28 cellular contexts compared by ENCODE assay signal in genomic region chr7:45147858-45148652, GRCh38. TPM values are rescaled to one million over a fixed set of nuclear protein-coding genes. Genes with fewer than 3 reads are reported as not detected.
DNase-seq lines count a peak whose midpoint lies in the region; TF ChIP-seq lines count a peak whose summit lies in the region.
"Had no signal": no experiment of that assay in that cellular context is flagged by ENCODE, and none has a peak within 500 bp of the region (broad histone marks: within the 10 kb centered on the region; RNA-seq: fewer than 3 reads in every experiment).

No MANE protein-coding gene starts in this region.

- TF ChIP-seq EP300 in sigmoid colon (IDR thresholded peaks at IDR 0.05), result no peak

- no peak overlapping the region for H3K9ac ChIP-seq in endodermal cell (ENCODE audit: extremely low read depth, low read length, poor library complexity, severe bottlenecking)

- H3K27ac Mint-ChIP-seq in endodermal cell, result no peak overlapping the region
- H3K27ac Mint-ChIP-seq: activated naive CD8-positive, alpha-beta T cell treated with anti-CD3 and anti-CD28 coated beads, Interleukin-2, amount 10 ng/mL, durations not matched to agents 7 days and 5 days; activated T-helper 17 cell treated with anti-CD3 and anti-CD28 coated beads, Interleukin-2, amount 50 U/mL, for 72 hours; memory B cell; stimulated activated naive B cell treated with anti-CD40 and anti-IgM and Interleukin-4, amounts not matched to agents 10 μg/mL and 1 μg/mL and 100 μg/mL, for 72 hours; T-helper 2 cell treated with Interferon-gamma antibody and Interleukin-4, amounts not matched to agents 5 μg/mL and 100 μg/mL, for 36 hours had no signal

- peaks cover 2% of the 10 kb centered on the region for H3K27me3 Mint-ChIP-seq in endodermal cell (ENCODE audit: insufficient read depth)

- H3K4me3 ChIP-seq in endodermal cell (ENCODE audit: low read length), result no peak overlapping the region
- H3K4me3 ChIP-seq in sigmoid colon, result no peak overlapping the region
- H3K4me3 ChIP-seq: GM12878, heart right ventricle, vagina had no signal

- no peak for TF ChIP-seq POLR2A in sigmoid colon (IDR thresholded peaks at IDR 0.05)

- H3K27ac ChIP-seq in endodermal cell (ENCODE audit: low read depth, low read length), result no peak overlapping the region
- no peak overlapping the region for H3K27ac ChIP-seq in sigmoid colon
- H3K27ac ChIP-seq: heart right ventricle, vagina, VCaP had no signal

- H3K4me1 ChIP-seq in endodermal cell (ENCODE audit: control insufficient read depth, insufficient read depth, low read length) (no peaks in the 10 kb centered on the region), sigmoid colon (no peaks in the 10 kb centered on the region)
- H3K4me1 ChIP-seq: heart right ventricle, vagina had no signal

- no peaks in the 10 kb centered on the region for H3K9me3 ChIP-seq in endodermal cell (ENCODE audit: control insufficient read depth, low read length)
- H3K9me3 ChIP-seq in sigmoid colon, result no peaks in the 10 kb centered on the region
- H3K9me3 ChIP-seq: heart right ventricle, vagina had no signal

- no peak overlapping the region for H3K4me3 Mint-ChIP-seq in endodermal cell
- H3K4me3 Mint-ChIP-seq: activated naive CD8-positive, alpha-beta T cell treated with anti-CD3 and anti-CD28 coated beads, Interleukin-2, amount 10 ng/mL, durations not matched to agents 7 days and 5 days; activated T-helper 17 cell treated with anti-CD3 and anti-CD28 coated beads, Interleukin-2, amount 50 U/mL, for 72 hours; CD8-positive, alpha-beta memory T cell; memory B cell; stimulated activated naive B cell treated with anti-CD40 and anti-IgM and Interleukin-4, amounts not matched to agents 10 μg/mL and 1 μg/mL and 100 μg/mL, for 72 hours; T-helper 2 cell treated with Interferon-gamma antibody and Interleukin-4, amounts not matched to agents 5 μg/mL and 100 μg/mL, for 36 hours had no signal

- H3K27me3 ChIP-seq in endodermal cell (ENCODE audit: control insufficient read depth, insufficient read depth, low read length, poor library complexity, severe bottlenecking), result no peaks in the 10 kb centered on the region
- H3K27me3 ChIP-seq in sigmoid colon, result peaks cover 0 to 27% (median 13%) of the 10 kb centered on the region in 3 donors
- H3K27me3 ChIP-seq: vagina had no signal

- no peaks in the 10 kb centered on the region for H3K4me1 Mint-ChIP-seq in endodermal cell
- H3K4me1 Mint-ChIP-seq: activated naive CD8-positive, alpha-beta T cell treated with anti-CD3 and anti-CD28 coated beads, Interleukin-2, amount 10 ng/mL, durations not matched to agents 7 days and 5 days; activated T-helper 17 cell treated with anti-CD3 and anti-CD28 coated beads, Interleukin-2, amount 50 U/mL, for 72 hours; CD8-positive, alpha-beta memory T cell; memory B cell; stimulated activated naive B cell treated with anti-CD40 and anti-IgM and Interleukin-4, amounts not matched to agents 10 μg/mL and 1 μg/mL and 100 μg/mL, for 72 hours had no signal

- TF ChIP-seq CTCF in endodermal cell (conservative IDR thresholded peaks at IDR 0.05) (no peak), sigmoid colon (IDR thresholded peaks at IDR 0.05) (no peak)

- peak; percentile 45 for DNase-seq in COLO668 (lab: John Stamatoyannopoulos, UW; ENCODE audit: unreplicated experiment)
- peak; percentile 15 for DNase-seq in ELF-1 (ENCODE audit: low read depth, low spot score)
- DNase-seq in endodermal cell, result peak; percentile 45
- DNase-seq in sigmoid colon, result peak; percentile 58
- DNase-seq in Ammon's horn (ENCODE audit: low spot score), result no peak
- DNase-seq in activated CD4-positive, alpha-beta T cell treated with anti-CD3 and anti-CD28 coated beads, Interleukin-2, amount 50 U/mL, for 4 hours, result no peak
- no peak for DNase-seq in NCI-H1694 (lab: John Stamatoyannopoulos, UW)
- DNase-seq: activated CD4-positive, alpha-beta T cell treated with anti-CD3 and anti-CD28 coated beads, Interleukin-2, amount 50 U/mL, for 1 hour; activated naive CD8-positive, alpha-beta T cell treated with anti-CD3 and anti-CD28 coated beads, Interleukin-2, amount 10 ng/mL, durations not matched to agents 7 days and 5 days; cerebellar nuclear complex; DND-41; heart right ventricle; NCI-H1048; NCI-H187 treated with DMSO at 0.1 percent for 48 hours; NCI-H226; nucleus accumbens; stimulated activated CD4-positive, alpha-beta T cell treated with anti-CD3 and anti-CD28 coated beads, Interleukin-2, amount 100 ng/mL, for 48 hours; stimulated activated naive B cell treated with anti-CD40 and anti-IgM and Interleukin-4, amounts not matched to agents 10 μg/mL and 1 μg/mL and 100 μg/mL, for 72 hours had no signal

- intact Hi-C loops in sigmoid colon (cut with DNase I), result no loop called here

- WGBS in endodermal cell (ENCODE audit: insufficient coverage in 1 of 2, insufficient read length in 1 of 2), 2 experiments, result 87 to 89% methylated on average over 27 to 32 of the region's 32 CpGs
- 60 to 67% methylated on average over 32 of the region's 32 CpGs for WGBS in sigmoid colon, 2 donors

- H3K36me3 Mint-ChIP-seq in endodermal cell (ENCODE audit: low read depth), result no peaks in the 10 kb centered on the region
- H3K36me3 Mint-ChIP-seq: activated naive CD8-positive, alpha-beta T cell treated with anti-CD3 and anti-CD28 coated beads, Interleukin-2, amount 10 ng/mL, durations not matched to agents 7 days and 5 days; memory B cell; stimulated activated naive B cell treated with anti-CD40 and anti-IgM and Interleukin-4, amounts not matched to agents 10 μg/mL and 1 μg/mL and 100 μg/mL, for 72 hours had no signal

- no peaks in the 10 kb centered on the region for H3K9me3 Mint-ChIP-seq in endodermal cell
- H3K9me3 Mint-ChIP-seq: activated naive CD8-positive, alpha-beta T cell treated with anti-CD3 and anti-CD28 coated beads, Interleukin-2, amount 10 ng/mL, durations not matched to agents 7 days and 5 days; activated T-helper 17 cell treated with anti-CD3 and anti-CD28 coated beads, Interleukin-2, amount 50 U/mL, for 72 hours; memory B cell; stimulated activated naive B cell treated with anti-CD40 and anti-IgM and Interleukin-4, amounts not matched to agents 10 μg/mL and 1 μg/mL and 100 μg/mL, for 72 hours; T-helper 2 cell treated with Interferon-gamma antibody and Interleukin-4, amounts not matched to agents 5 μg/mL and 100 μg/mL, for 36 hours had no signal

- H3K36me3 ChIP-seq in endodermal cell (ENCODE audit: control insufficient read depth, insufficient read depth, low read length) (no peaks in the 10 kb centered on the region), sigmoid colon (no peaks in the 10 kb centered on the region)
- H3K36me3 ChIP-seq: heart right ventricle, vagina had no signal

RNA-seq across cellular contexts. Expression of gene RAMP3, which starts 9.5 kb away (rescaled TPM):
- total RNA-seq in endodermal cell (not detected), sigmoid colon (10 to 100 TPM; 18.4 to 57.8 (median 33.7) TPM)
- not detected for polyA plus RNA-seq in endodermal cell (2013, experiment 1 of 2)
- not detected for polyA plus RNA-seq in endodermal cell (2013, experiment 2 of 2)
- 10 to 100 TPM in 1 of 3 donors, 1 to 10 TPM in 2; 2.5 to 26.0 (median 4.8) TPM for polyA plus RNA-seq in sigmoid colon
- total RNA-seq: activated naive CD8-positive, alpha-beta T cell treated with anti-CD3 and anti-CD28 coated beads, Interleukin-2, amount 10 ng/mL, durations not matched to agents 7 days and 5 days; activated T-helper 17 cell treated with anti-CD3 and anti-CD28 coated beads, Interleukin-2, amount 50 U/mL, for 72 hours; CD8-positive, alpha-beta memory T cell; epithelial cell of proximal tubule; fibroblast of villous mesenchyme; GM12878; H4 had no signal
- polyA plus RNA-seq: CD8-positive, alpha-beta memory T cell; GM12878 had no signal

RNA-seq across cellular contexts. Expression of gene TBRG4, which starts 36.6 kb away (rescaled TPM):
- 10 to 100 TPM; 66.7 to 95.9 TPM for total RNA-seq in endodermal cell
- 52.1 TPM for polyA plus RNA-seq in endodermal cell (2013, experiment 1 of 2)
- 54.2 TPM for polyA plus RNA-seq in endodermal cell (2013, experiment 2 of 2)
- total RNA-seq in sigmoid colon, result 10 to 100 TPM; 40.3 to 57.1 (median 46.8) TPM
- 10 to 100 TPM; 31.8 to 80.1 (median 44.6) TPM for polyA plus RNA-seq in sigmoid colon

RNA-seq across cellular contexts. Expression of gene NACAD, which starts 59.3 kb away (rescaled TPM):
- 1 to 10 TPM; 5.8 to 6.7 TPM for total RNA-seq in endodermal cell
- 25.0 TPM for polyA plus RNA-seq in endodermal cell (2013, experiment 1 of 2)
- polyA plus RNA-seq in endodermal cell (2013, experiment 2 of 2), result 21.5 TPM
- total RNA-seq in sigmoid colon, result 1 to 10 TPM; 3.2 to 8.9 (median 4.9) TPM
- polyA plus RNA-seq in sigmoid colon, result 1 to 10 TPM in 1 of 3 donors, under 1 TPM in 2; 0.23 to 1.9 (median 0.60) TPM
- total RNA-seq: GM12878 had no signal
- polyA plus RNA-seq: GM12878 had no signal

Comparison
In these comparisons a context has a peak if more than half of its experiments do, and no peak if none do; other contexts are left out.
1. DNase-seq: peak in COLO668 (single experiment), ELF-1 (single experiment), endodermal cell (single experiment) and sigmoid colon (single experiment); none in Ammon's horn (single experiment), activated CD4-positive, alpha-beta T cell treated with anti-CD3 and anti-CD28 coated beads, Interleukin-2, amount 50 U/mL, for 4 hours (0 of 2) and NCI-H1694 (single experiment).
2. RNA of gene RAMP3, which starts 9.5 kb away (total RNA-seq): 18.4 to 57.8 TPM in sigmoid colon; not detected in endodermal cell; every median in the first group is over 10 times any median in the second.